ENCODE assay signal across 25 cellular contexts in genomic region chr17:53420035-53420641, GRCh38.
"Had no signal": no experiment of that assay in that cellular context is flagged by ENCODE, and none has a peak within 500 bp of the region (broad histone marks: within the 10 kb centered on the region; RNA-seq: fewer than 3 reads in every experiment).

No MANE protein-coding gene starts in this region.

- H3K36me3 ChIP-seq: cardiac muscle cell, colonic mucosa, pancreas had no signal

- DNase-seq: activated CD4-positive, alpha-beta T cell treated with anti-CD3 and anti-CD28 coated beads for 4 hours; activated CD4-positive, alpha-beta T cell treated with anti-CD3 and anti-CD28 coated beads, Interleukin-2, amount 50 U/mL, for 4 hours; activated CD8-positive, alpha-beta memory T cell treated with anti-CD3 and anti-CD28 coated beads for 24 hours; activated effector memory CD4-positive, alpha-beta T cell treated with Interleukin-2 at 50 U/mL for 16 hours; activated naive CD4-positive, alpha-beta T cell treated with Interleukin-2 at 50 U/mL for 16 hours; anterior cingulate cortex; cerebellar nuclear complex; colonic mucosa; effector CD8-positive, alpha-beta T cell; head of caudate nucleus; hippocampal formation; kidney; left colon; midbrain; naive thymus-derived CD8-positive, alpha-beta T cell; nucleus accumbens; pancreas; psoas muscle; right cardiac atrium; stimulated activated CD4-positive, alpha-beta T cell treated with anti-CD3 and anti-CD28 coated beads, Interleukin-2, amount 100 ng/mL, for 48 hours; stimulated activated naive CD8-positive, alpha-beta T cell treated with anti-CD3 and anti-CD28 coated beads, Interleukin-15, Interleukin-2, amounts not matched to agents 100 U/mL and 50 U/mL, for 24 hours; testis; trophoblast cell had no signal

- H3K27me3 ChIP-seq: cardiac muscle cell, colonic mucosa, pancreas, testis had no signal

- H3K4me3 ChIP-seq: cardiac muscle cell, colonic mucosa, pancreas, psoas muscle, testis had no signal

- FAIRE-seq: kidney, pancreas, urothelium cell line had no signal
